ENCODE assay signal across 1 cellular context in the genomic region with DNA sequence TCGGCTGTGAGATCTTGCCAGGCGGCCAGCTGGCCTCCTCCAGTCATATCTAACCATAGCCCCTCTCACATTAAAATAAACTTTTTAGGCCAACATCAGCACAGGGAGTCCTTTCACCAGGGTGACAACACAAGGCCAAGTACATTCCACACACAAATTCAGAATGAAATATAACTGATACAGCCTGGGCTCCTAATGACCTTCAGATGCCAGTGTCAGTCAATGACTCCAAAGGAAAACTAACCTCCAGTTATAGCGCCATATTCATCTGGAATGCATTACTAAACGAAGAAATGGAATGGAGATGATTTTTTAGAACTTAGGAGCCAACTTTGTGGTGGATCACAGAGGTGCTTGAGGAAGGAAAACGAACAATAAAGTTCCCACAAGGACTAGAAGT.
TF ChIP-seq lines count a peak whose summit lies in the region.

No MANE protein-coding gene starts in this region.

TF ChIP-seq in GM23338, 12 proteins besides CTCF, POLR2A, EP300 and RAD21 (continued from another document):
- TF ChIP-seq EZH2phosphoT487 (IDR thresholded peaks at IDR 0.05; ENCODE audit: unreplicated experiment), result no peak
- no peak for TF ChIP-seq EZH2 (IDR thresholded peaks at IDR 0.05; ENCODE audit: low read depth, unreplicated experiment)
- TF ChIP-seq ZNF331 (CRISPR knock-in tag; IDR thresholded peaks at IDR 0.05; ENCODE audit: low read depth), result no peak
- TF ChIP-seq, protein P1, sequence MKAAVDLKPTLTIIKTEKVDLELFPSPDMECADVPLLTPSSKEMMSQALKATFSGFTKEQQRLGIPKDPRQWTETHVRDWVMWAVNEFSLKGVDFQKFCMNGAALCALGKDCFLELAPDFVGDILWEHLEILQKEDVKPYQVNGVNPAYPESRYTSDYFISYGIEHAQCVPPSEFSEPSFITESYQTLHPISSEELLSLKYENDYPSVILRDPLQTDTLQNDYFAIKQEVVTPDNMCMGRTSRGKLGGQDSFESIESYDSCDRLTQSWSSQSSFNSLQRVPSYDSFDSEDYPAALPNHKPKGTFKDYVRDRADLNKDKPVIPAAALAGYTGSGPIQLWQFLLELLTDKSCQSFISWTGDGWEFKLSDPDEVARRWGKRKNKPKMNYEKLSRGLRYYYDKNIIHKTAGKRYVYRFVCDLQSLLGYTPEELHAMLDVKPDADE (IDR thresholded peaks at IDR 0.05), result no peak
- TF ChIP-seq POLR2AphosphoS5 (IDR thresholded peaks at IDR 0.05; ENCODE audit: low read depth), result no peak
- no peak for TF ChIP-seq ZNF114 (CRISPR knock-in tag; IDR thresholded peaks at IDR 0.05)
- TF ChIP-seq, protein P2, sequence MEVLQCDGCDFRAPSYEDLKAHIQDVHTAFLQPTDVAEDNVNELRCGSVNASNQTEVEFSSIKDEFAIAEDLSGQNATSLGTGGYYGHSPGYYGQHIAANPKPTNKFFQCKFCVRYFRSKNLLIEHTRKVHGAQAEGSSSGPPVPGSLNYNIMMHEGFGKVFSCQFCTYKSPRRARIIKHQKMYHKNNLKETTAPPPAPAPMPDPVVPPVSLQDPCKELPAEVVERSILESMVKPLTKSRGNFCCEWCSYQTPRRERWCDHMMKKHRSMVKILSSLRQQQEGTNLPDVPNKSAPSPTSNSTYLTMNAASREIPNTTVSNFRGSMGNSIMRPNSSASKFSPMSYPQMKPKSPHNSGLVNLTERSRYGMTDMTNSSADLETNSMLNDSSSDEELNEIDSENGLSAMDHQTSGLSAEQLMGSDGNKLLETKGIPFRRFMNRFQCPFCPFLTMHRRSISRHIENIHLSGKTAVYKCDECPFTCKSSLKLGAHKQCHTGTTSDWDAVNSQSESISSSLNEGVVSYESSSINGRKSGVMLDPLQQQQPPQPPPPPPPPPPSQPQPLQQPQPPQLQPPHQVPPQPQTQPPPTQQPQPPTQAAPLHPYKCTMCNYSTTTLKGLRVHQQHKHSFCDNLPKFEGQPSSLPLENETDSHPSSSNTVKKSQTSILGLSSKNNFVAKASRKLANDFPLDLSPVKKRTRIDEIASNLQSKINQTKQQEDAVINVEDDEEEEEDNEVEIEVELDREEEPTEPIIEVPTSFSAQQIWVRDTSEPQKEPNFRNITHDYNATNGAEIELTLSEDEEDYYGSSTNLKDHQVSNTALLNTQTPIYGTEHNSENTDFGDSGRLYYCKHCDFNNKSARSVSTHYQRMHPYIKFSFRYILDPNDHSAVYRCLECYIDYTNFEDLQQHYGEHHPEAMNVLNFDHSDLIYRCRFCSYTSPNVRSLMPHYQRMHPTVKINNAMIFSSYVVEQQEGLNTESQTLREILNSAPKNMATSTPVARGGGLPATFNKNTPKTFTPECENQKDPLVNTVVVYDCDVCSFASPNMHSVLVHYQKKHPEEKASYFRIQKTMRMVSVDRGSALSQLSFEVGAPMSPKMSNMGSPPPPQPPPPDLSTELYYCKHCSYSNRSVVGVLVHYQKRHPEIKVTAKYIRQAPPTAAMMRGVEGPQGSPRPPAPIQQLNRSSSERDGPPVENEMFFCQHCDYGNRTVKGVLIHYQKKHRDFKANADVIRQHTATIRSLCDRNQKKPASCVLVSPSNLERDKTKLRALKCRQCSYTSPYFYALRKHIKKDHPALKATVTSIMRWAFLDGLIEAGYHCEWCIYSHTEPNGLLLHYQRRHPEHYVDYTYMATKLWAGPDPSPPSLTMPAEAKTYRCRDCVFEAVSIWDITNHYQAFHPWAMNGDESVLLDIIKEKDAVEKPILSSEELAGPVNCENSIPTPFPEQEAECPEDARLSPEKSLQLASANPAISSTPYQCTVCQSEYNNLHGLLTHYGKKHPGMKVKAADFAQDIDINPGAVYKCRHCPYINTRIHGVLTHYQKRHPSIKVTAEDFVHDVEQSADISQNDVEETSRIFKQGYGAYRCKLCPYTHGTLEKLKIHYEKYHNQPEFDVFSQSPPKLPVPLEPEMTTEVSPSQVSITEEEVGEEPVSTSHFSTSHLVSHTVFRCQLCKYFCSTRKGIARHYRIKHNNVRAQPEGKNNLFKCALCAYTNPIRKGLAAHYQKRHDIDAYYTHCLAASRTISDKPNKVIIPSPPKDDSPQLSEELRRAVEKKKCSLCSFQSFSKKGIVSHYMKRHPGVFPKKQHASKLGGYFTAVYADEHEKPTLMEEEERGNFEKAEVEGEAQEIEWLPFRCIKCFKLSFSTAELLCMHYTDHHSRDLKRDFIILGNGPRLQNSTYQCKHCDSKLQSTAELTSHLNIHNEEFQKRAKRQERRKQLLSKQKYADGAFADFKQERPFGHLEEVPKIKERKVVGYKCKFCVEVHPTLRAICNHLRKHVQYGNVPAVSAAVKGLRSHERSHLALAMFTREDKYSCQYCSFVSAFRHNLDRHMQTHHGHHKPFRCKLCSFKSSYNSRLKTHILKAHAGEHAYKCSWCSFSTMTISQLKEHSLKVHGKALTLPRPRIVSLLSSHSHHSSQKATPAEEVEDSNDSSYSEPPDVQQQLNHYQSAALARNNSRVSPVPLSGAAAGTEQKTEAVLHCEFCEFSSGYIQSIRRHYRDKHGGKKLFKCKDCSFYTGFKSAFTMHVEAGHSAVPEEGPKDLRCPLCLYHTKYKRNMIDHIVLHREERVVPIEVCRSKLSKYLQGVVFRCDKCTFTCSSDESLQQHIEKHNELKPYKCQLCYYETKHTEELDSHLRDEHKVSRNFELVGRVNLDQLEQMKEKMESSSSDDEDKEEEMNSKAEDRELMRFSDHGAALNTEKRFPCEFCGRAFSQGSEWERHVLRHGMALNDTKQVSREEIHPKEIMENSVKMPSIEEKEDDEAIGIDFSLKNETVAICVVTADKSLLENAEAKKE (CRISPR knock-in tag; IDR thresholded peaks at IDR 0.05), result no peak
